Comparison of ENCODE assay signal across 1 cellular context in the genomic region with DNA sequence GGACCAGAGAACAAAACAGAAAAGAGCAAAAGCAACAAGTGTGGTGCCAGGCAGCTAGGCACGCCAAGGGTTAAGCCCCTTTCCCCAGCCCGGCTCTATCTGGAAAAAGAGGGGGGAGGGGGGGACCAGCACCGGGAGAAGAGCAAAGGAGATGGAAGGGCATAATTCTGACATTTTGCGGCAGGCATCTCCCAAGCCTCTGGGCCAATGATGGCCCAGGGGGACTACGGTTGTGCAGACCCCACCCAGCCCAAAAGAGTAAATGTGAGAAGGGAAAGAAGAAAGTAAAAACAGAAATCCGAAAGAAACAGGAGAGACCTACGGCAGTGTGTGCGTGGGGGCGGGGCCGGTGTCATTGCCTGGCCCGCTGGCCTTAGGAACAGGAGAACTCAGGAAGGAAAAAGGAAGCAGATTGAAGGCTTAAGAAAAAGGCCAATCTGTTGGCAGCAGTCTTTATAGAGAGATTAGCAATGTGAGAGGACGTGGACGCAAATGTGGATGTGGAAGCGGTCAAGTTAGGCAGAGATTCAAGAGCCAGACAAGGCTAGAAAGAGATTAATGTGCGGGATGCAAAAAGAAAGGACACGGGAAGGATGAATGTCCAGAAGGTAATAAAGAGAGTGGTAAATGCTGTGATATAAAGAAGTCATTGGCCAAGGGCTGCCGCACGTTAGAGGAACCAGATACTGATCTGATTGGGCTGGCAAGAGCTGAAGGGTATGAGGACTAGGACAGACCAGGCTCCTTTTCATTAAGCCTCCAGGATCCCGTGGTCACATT.
TF ChIP-seq lines count a peak whose summit lies in the region.

No MANE protein-coding gene starts in this region.

TF ChIP-seq in endothelial cell of umbilical vein, 7 proteins besides CTCF, POLR2A, EP300 and RAD21:
- TF ChIP-seq JUN (IDR thresholded peaks at IDR 0.05; ENCODE audit: borderline replicate concordance, insufficient read depth, insufficient read length, low read depth) (no peak), MYC (IDR thresholded peaks at IDR 0.05; ENCODE audit: low read depth, low read length) (no peak), EZH2 (IDR thresholded peaks at IDR 0.05; ENCODE audit: borderline replicate concordance, low read depth, low read length, severe bottlenecking) (no peak), GATA2 (IDR thresholded peaks at IDR 0.05; ENCODE audit: insufficient read depth, insufficient read length, low read depth, low read length) (no peak)
